In the genomic region with DNA sequence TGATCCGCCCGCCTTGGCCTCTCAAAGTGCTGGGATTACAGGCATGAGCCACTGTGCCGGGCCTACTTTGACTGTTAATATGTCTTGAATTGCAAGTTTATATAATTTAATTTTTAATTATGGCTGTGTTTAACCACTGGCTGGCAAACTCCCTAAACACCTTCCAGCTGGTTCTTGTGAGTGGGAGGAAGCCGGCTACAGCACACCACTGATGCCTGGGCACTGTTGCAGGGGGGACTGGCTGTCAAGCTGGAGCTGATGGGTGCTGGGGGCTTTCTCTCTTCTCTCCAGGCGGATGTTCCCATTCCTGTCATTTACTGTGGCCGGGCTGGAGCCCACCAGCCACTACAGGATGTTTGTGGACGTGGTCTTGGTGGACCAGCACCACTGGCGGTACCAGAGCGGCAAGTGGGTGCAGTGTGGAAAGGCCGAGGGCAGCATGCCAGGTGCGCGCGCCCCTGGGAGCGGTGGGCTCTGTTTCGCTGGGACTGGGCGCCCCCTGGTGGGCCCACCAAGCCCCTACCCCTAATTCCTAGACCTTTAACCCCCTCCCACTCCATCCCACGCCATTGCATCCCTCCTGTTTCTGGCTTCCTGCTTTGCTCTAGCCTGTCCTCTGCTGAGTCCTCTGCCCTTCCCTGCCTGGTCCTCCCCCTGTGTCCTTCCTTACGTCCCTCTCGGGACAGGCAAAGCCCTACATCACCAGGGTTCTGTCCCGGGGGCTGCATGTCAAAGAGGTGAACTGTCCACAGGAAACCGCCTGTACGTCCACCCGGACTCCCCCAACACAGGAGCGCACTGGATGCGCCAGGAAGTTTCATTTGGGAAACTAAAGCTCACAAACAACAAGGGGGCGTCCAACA, we compare ENCODE assay signal across 9 cellular contexts. TPM values are rescaled to one million over a fixed set of nuclear protein-coding genes. Genes with fewer than 3 reads are reported as not detected.
A peak's percentile ranks its signal among the peaks of the same experiment; 100 is the strongest.
DNase-seq lines count a peak whose midpoint lies in the region; ATAC-seq and TF ChIP-seq lines count a peak whose summit lies in the region.
"Had no signal": no experiment of that assay in that cellular context is flagged by ENCODE, and none has a peak within 500 bp of the region (broad histone marks: within the 10 kb centered on the region; RNA-seq: fewer than 3 reads in every experiment).

No MANE protein-coding gene starts in this region.

- TF ChIP-seq CTCF in progenitor cell of endocrine pancreas (IDR thresholded peaks at IDR 0.05; ENCODE audit: unreplicated experiment), result peak; percentile 85

- H3K4me3 Mint-ChIP-seq in progenitor cell of endocrine pancreas (ENCODE audit: low read depth), result no peak overlapping the region

- H3K27me3 Mint-ChIP-seq in progenitor cell of endocrine pancreas, result peaks cover 46% of the 10 kb centered on the region

- no peak overlapping the region for H3K27ac Mint-ChIP-seq in progenitor cell of endocrine pancreas

- ATAC-seq in GM21367 (IDR thresholded peaks at IDR 0.05; ENCODE audit: unreplicated experiment) (no peak), GM18505 (IDR thresholded peaks at IDR 0.05; ENCODE audit: unreplicated experiment) (no peak)

- H3K4me1 Mint-ChIP-seq in progenitor cell of endocrine pancreas (ENCODE audit: low read depth), result no peaks in the 10 kb centered on the region

- TF ChIP-seq POLR2A in GM18505 (IDR thresholded peaks at IDR 0.05; ENCODE audit: borderline replicate concordance, extremely low read depth, insufficient read depth, insufficient read length), result no peak

- DNase-seq in stimulated activated naive CD4-positive, alpha-beta T cell (lab: John Stamatoyannopoulos, UW), result peak in 4 of 6 experiments; percentile 20 to 42 (median 36)
- DNase-seq in stimulated activated naive CD4-positive, alpha-beta T cell treated with Interleukin-2 at 50 U/mL for 16 hours (lab: John Stamatoyannopoulos, UW), result no peak
- DNase-seq in T follicular helper cell (ENCODE audit: low read depth) (peak; percentile 28), dermis blood vessel endothelial cell (peak; percentile 28), progenitor cell of endocrine pancreas (ENCODE audit: low spot score, unreplicated experiment) (peak; percentile 53), EL (no peak)
- DNase-seq: pancreas had no signal

- no peaks in the 10 kb centered on the region for H3K9me3 Mint-ChIP-seq in progenitor cell of endocrine pancreas (ENCODE audit: low read depth)

- H3K36me3 Mint-ChIP-seq in progenitor cell of endocrine pancreas (ENCODE audit: insufficient read depth), result no peaks in the 10 kb centered on the region

RNA-seq across cellular contexts. Expression of a gene that starts 9.5 kb away (rescaled TPM):
- not detected in 2 replicates for total RNA-seq in dermis blood vessel endothelial cell
- not detected in 2 replicates for total RNA-seq in progenitor cell of endocrine pancreas

RNA-seq across cellular contexts. Expression of a gene that starts 48.6 kb away (rescaled TPM):
- total RNA-seq in dermis blood vessel endothelial cell (14.8 and 20.2 TPM in 2 replicates), progenitor cell of endocrine pancreas (21.7 and 23.2 TPM in 2 replicates)

Comparison
In these comparisons a context has a peak if more than half of its experiments do, and no peak if none do; other contexts are left out.
1. DNase-seq: peak in stimulated activated naive CD4-positive, alpha-beta T cell (4 of 6), T follicular helper cell (single experiment), dermis blood vessel endothelial cell (single experiment) and progenitor cell of endocrine pancreas (single experiment); none in stimulated activated naive CD4-positive, alpha-beta T cell treated with Interleukin-2 at 50 U/mL for 16 hours (single experiment) and EL (single experiment).